13 cellular contexts compared by ENCODE assay signal in genomic region chr2:120477831-120478481, GRCh38.
A peak's percentile ranks its signal among the peaks of the same experiment; 100 is the strongest.
DNase-seq lines count a peak whose midpoint lies in the region; ATAC-seq and TF ChIP-seq lines count a peak whose summit lies in the region.
"Had no signal": no experiment of that assay in that cellular context is flagged by ENCODE, and none has a peak within 500 bp of the region (broad histone marks: within the 10 kb centered on the region; RNA-seq: fewer than 3 reads in every experiment).

No MANE protein-coding gene starts in this region.

- ATAC-seq in right cardiac atrium (no peak), left lobe of liver (no peak)
- ATAC-seq: CD8-positive, alpha-beta T cell had no signal

- peak; percentile 31 for DNase-seq in cardiac septum (ENCODE audit: low spot score)
- DNase-seq in right cardiac atrium: no peak
- peak; percentile 21 for DNase-seq in left lobe of liver (ENCODE audit: low spot score)
- DNase-seq in spleen: peak; percentile 58
- DNase-seq in NCI-H774 (lab: John Stamatoyannopoulos, UW): no peak
- DNase-seq in stimulated activated CD4-positive, alpha-beta T cell treated with anti-CD3 and anti-CD28 coated beads, Interleukin-2, amount 100 ng/mL, for 48 hours: no peak
- DNase-seq: Calu3; CD8-positive, alpha-beta T cell; DMS79 treated with DMSO at 0.1 percent for 48 hours; GF-D8; GOT3; H7 had no signal

- intact Hi-C loops in cardiac septum (cut with DNase I) (no loop called here), right cardiac atrium (cut with DNase I) (no loop called here), spleen (cut with DNase I; ENCODE audit: low total_unique reads) (no loop called here)

- no peak overlapping the region for H3K27ac ChIP-seq in right cardiac atrium (ENCODE audit: low read length)
- H3K27ac ChIP-seq in spleen: no peak overlapping the region
- H3K27ac ChIP-seq: BLaER1 treated with 17β-estradiol and CSF1 and Interleukin-3, amounts not matched to agents 10 nM and 100 nM had no signal

- no peak for TF ChIP-seq POLR2A in spleen (IDR thresholded peaks at IDR 0.05)

- no peak overlapping the region for H3K4me3 ChIP-seq in right cardiac atrium (ENCODE audit: low read length)
- H3K4me3 ChIP-seq in spleen: no peak overlapping the region
- H3K4me3 ChIP-seq: BLaER1 treated with 17β-estradiol and CSF1 and Interleukin-3, amounts not matched to agents 10 nM and 100 nM had no signal

- H3K9me3 ChIP-seq in right cardiac atrium (ENCODE audit: control insufficient read depth, low read length): no peaks in the 10 kb centered on the region
- H3K9me3 ChIP-seq in spleen: no peaks in the 10 kb centered on the region
- H3K9me3 ChIP-seq: BLaER1 treated with 17β-estradiol and CSF1 and Interleukin-3, amounts not matched to agents 10 nM and 100 nM had no signal

- no peak for TF ChIP-seq CTCF in spleen (IDR thresholded peaks at IDR 0.05 in 8 of 11, conservative IDR thresholded peaks at IDR 0.05 in 3 of 11)

- WGBS in right cardiac atrium: 95% methylated on average over 6 of the region's 6 CpGs
- 87 to 97% (median 93%) methylated on average over 6 of the region's 6 CpGs for WGBS in spleen, 5 donors

- H3K36me3 ChIP-seq in spleen: no peaks in the 10 kb centered on the region
- H3K36me3 ChIP-seq: BLaER1 treated with 17β-estradiol and CSF1 and Interleukin-3, amounts not matched to agents 10 nM and 100 nM had no signal

- H3K4me1 ChIP-seq in right cardiac atrium (ENCODE audit: control insufficient read depth, insufficient read depth, low read length): no peaks in the 10 kb centered on the region
- no peaks in the 10 kb centered on the region for H3K4me1 ChIP-seq in spleen

- H3K27me3 ChIP-seq in right cardiac atrium (ENCODE audit: control insufficient read depth, insufficient read depth): no peaks in the 10 kb centered on the region
- H3K27me3 ChIP-seq in spleen (replicated peaks in 1 of 7): peaks cover 0 to 15% (median 0%) of the 10 kb centered on the region in 7 donors
- H3K27me3 ChIP-seq: BLaER1 treated with 17β-estradiol and CSF1 and Interleukin-3, amounts not matched to agents 10 nM and 100 nM had no signal

Comparison
In these comparisons a context has a peak if more than half of its experiments do, and no peak if none do; other contexts are left out.
1. DNase-seq: peak in cardiac septum (single experiment), left lobe of liver (single experiment) and spleen (single experiment); none in right cardiac atrium (0 of 3), NCI-H774 (single experiment) and stimulated activated CD4-positive, alpha-beta T cell treated with anti-CD3 and anti-CD28 coated beads, Interleukin-2, amount 100 ng/mL, for 48 hours (0 of 2).